Comparison of ENCODE assay signal across 15 cellular contexts in the genomic region with DNA sequence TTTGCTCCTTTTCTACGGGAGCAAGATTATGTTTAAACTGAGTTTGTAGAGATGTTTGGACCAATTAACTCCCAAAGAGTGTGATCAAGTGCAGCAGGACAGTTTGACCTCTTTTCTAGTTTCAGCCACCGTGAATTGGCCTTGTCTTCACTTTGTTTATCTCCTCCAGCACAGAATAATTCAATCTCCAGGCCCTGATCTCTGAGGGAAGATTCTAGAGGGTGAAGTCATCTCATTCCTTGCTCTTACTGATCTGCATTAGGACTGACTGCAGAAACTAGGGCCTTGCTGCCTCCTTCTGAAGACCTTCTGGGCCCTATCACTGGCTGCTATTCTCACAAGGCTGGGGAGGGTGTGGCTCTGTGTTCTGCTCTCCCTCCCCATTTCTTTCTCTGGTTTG. TPM values are rescaled to one million over a fixed set of nuclear protein-coding genes. Genes with fewer than 3 reads are reported as not detected.
DNase-seq lines count a peak whose midpoint lies in the region; ATAC-seq and TF ChIP-seq lines count a peak whose summit lies in the region.
"Had no signal": no experiment of that assay in that cellular context is flagged by ENCODE, and none has a peak within 500 bp of the region (broad histone marks: within the 10 kb centered on the region; RNA-seq: fewer than 3 reads in every experiment).

No MANE protein-coding gene starts in this region.

- H4K12ac ChIP-seq in trophoblast cell (ENCODE audit: low read depth, low read length): no peak overlapping the region

- H3K9me3 ChIP-seq in DOHH2 (ENCODE audit: control insufficient read depth, insufficient read depth, low read length) (no peaks in the 10 kb centered on the region), IMR-90 (ENCODE audit: control insufficient read depth, insufficient read depth, low read length) (no peaks in the 10 kb centered on the region), trophoblast cell (ENCODE audit: insufficient read depth, low read depth, low read length) (no peaks in the 10 kb centered on the region)
- H3K9me3 ChIP-seq: MG63 had no signal

- BruUV-seq in IMR-90 (replicated peaks; lab: Mats Ljungman, UMichigan): no TSS peak

- no peaks in the 10 kb centered on the region for H3K27me3 Mint-ChIP-seq in dendritic cell treated with granulocyte-macrophage colony-stimulating factor and Interleukin-4, amounts not matched to agents 40 ng/mL and 50 ng/mL, for 4 days
- H3K27me3 Mint-ChIP-seq: CD8-positive, alpha-beta memory T cell had no signal

- CTCF ChIA-PET in IMR-90 (lab: Yijun Ruan, JAX): no interaction called here

- peak overlapping the region; percentile 22; the same call in 1 of the 2 replicates for H3K4ac ChIP-seq in IMR-90 (ENCODE audit: low read depth, low read length)
- H3K4ac ChIP-seq in trophoblast cell (ENCODE audit: low read depth, low read length): peak overlapping the region; percentile 33

- H3K4me3 Mint-ChIP-seq in dendritic cell treated with granulocyte-macrophage colony-stimulating factor and Interleukin-4, amounts not matched to agents 40 ng/mL and 50 ng/mL, for 4 days: no peak overlapping the region

- H2AK9ac ChIP-seq in IMR-90 (replicated peaks; ENCODE audit: low read depth, low read length, poor library complexity): peak overlapping the region; percentile 66

- H3K4me3 ChIP-seq in DOHH2 (ENCODE audit: low read length) (no peak overlapping the region), IMR-90 (ENCODE audit: insufficient read depth, low read depth, low read length) (no peak overlapping the region), trophoblast cell (ENCODE audit: low read depth, low read length) (no peak overlapping the region)
- H3K4me3 ChIP-seq: MG63 had no signal

- intact Hi-C loops in IMR-90 (cut with micrococcal nuclease): no loop called here
- intact Hi-C loops in dendritic cell treated with granulocyte-macrophage colony-stimulating factor and Interleukin-4, amounts not matched to agents 40 ng/mL and 50 ng/mL, for 4 days (cut with micrococcal nuclease): no loop called here

- DNase-seq in IMR-90 (peak; percentile 57), trophoblast cell (no peak), superior temporal gyrus (ENCODE audit: extremely low spot score) (no peak)
- no peak for DNase-seq in stimulated activated naive CD4-positive, alpha-beta T cell (lab: John Stamatoyannopoulos, UW)
- DNase-seq: CD8-positive, alpha-beta memory T cell; KG1; MG63; NCI-H1092 treated with DMSO at 0.1 percent for 48 hours; NCI-H1694 treated with DMSO at 0.1 percent for 48 hours; NCI-H345; NCI-H526 treated with DMSO at 0.1 percent for 48 hours; PC-3 had no signal

- H3F3A ChIP-seq in DOHH2 (ENCODE audit: control insufficient read depth, insufficient read depth): peaks cover 21% of the 10 kb centered on the region

- H3K18ac ChIP-seq in IMR-90 (ENCODE audit: low read depth, low read length) (peak overlapping the region; percentile 14; the same call in 1 of the 2 replicates), trophoblast cell (ENCODE audit: low read length) (no peak overlapping the region)

- no peak for TF ChIP-seq RAD21 in IMR-90 (IDR thresholded peaks at IDR 0.05; ENCODE audit: low read length)

- H2BK5ac ChIP-seq in IMR-90 (ENCODE audit: low read depth, low read length, poor library complexity, severe bottlenecking) (peak overlapping the region; percentile 74), trophoblast cell (ENCODE audit: low read depth, low read length, poor library complexity) (no peak overlapping the region)

- H3K27ac Mint-ChIP-seq in dendritic cell treated with granulocyte-macrophage colony-stimulating factor and Interleukin-4, amounts not matched to agents 40 ng/mL and 50 ng/mL, for 4 days: peak overlapping the region; percentile 74

- H3K4me2 ChIP-seq in DOHH2 (ENCODE audit: low read length) (no peak overlapping the region), IMR-90 (ENCODE audit: low read depth, low read length) (no peak overlapping the region), trophoblast cell (ENCODE audit: low read length) (no peak overlapping the region)

- peak overlapping the region in 1 of 2 experiments; percentile 76; a peak in 2 of 4 replicates for H4K8ac ChIP-seq in IMR-90 (ENCODE audit: low read depth in 2 of 2, low read length in 2 of 2)
- no peak overlapping the region for H4K8ac ChIP-seq in trophoblast cell (ENCODE audit: low read depth, low read length)

- H3K4me1 ChIP-seq in DOHH2 (ENCODE audit: control insufficient read depth, low read length) (peaks cover 90% of the 10 kb centered on the region), IMR-90 (ENCODE audit: control insufficient read depth, insufficient read depth, low read length) (peaks cover 15% of the 10 kb centered on the region), trophoblast cell (ENCODE audit: control insufficient read depth in 1 of 2, insufficient read depth in 2 of 2, low read length in 2 of 2) (peaks cover 9 to 10% of the 10 kb centered on the region in 2 experiments)

- H3K36me3 Mint-ChIP-seq in dendritic cell treated with granulocyte-macrophage colony-stimulating factor and Interleukin-4, amounts not matched to agents 40 ng/mL and 50 ng/mL, for 4 days (ENCODE audit: low read depth): no peaks in the 10 kb centered on the region

- H2BK15ac ChIP-seq in IMR-90 (ENCODE audit: low read depth, low read length): no peak overlapping the region; the same call in 2 of the 3 replicates

- peaks cover 20% of the 10 kb centered on the region for H3K9me1 ChIP-seq in IMR-90 (ENCODE audit: insufficient read depth, low read length)

- H3K9me2 ChIP-seq in DOHH2 (replicated peaks; ENCODE audit: control insufficient read depth, low read length): no peaks in the 10 kb centered on the region

- H3K56ac ChIP-seq in IMR-90 (ENCODE audit: extremely low read depth, insufficient read depth, low read length): no peak overlapping the region

- ATAC-seq in IMR-90 (ENCODE audit: low read depth): peak; percentile 64
- ATAC-seq in HG03097 (IDR thresholded peaks at IDR 0.05; ENCODE audit: low FRiP score, unreplicated experiment): no peak
- ATAC-seq: PC-3 had no signal

- H3K36me3 ChIP-seq in DOHH2 (ENCODE audit: control insufficient read depth, low read length) (peaks cover 36% of the 10 kb centered on the region), IMR-90 (ENCODE audit: control insufficient read depth, insufficient read depth, low read length) (peaks cover 6% of the 10 kb centered on the region), trophoblast cell (ENCODE audit: control insufficient read depth in 1 of 2, insufficient read depth in 2 of 2, low read length in 2 of 2) (peaks cover 6 to 11% of the 10 kb centered on the region in 2 experiments)

- peaks cover 18% of the 10 kb centered on the region for H3K4me1 Mint-ChIP-seq in dendritic cell treated with granulocyte-macrophage colony-stimulating factor and Interleukin-4, amounts not matched to agents 40 ng/mL and 50 ng/mL, for 4 days (ENCODE audit: low read depth)

- no peaks in the 10 kb centered on the region for H3K9me3 Mint-ChIP-seq in dendritic cell treated with granulocyte-macrophage colony-stimulating factor and Interleukin-4, amounts not matched to agents 40 ng/mL and 50 ng/mL, for 4 days
- H3K9me3 Mint-ChIP-seq: CD8-positive, alpha-beta memory T cell had no signal

- H3K27me3 ChIP-seq in DOHH2 (ENCODE audit: control insufficient read depth, low read length) (no peaks in the 10 kb centered on the region), IMR-90 (ENCODE audit: control insufficient read depth, insufficient read depth, low read length) (no peaks in the 10 kb centered on the region), trophoblast cell (ENCODE audit: insufficient read depth, low read length) (no peaks in the 10 kb centered on the region)
- H3K27me3 ChIP-seq: MG63 had no signal

- 0 out of 2 replicates have a peak overlapping the region, but pooled peaks have one; percentile 1 for H3K27ac ChIP-seq in DOHH2 (ENCODE audit: low read depth, low read length)
- peak overlapping the region; percentile 58; the same call in 1 of the 2 replicates for H3K27ac ChIP-seq in IMR-90 (ENCODE audit: insufficient read depth, low read length)
- H3K27ac ChIP-seq in trophoblast cell (ENCODE audit: low read depth, low read length): no peak overlapping the region

- H3K23ac ChIP-seq in IMR-90 (ENCODE audit: low read depth, low read length) (peak overlapping the region; percentile 48; the same call in 1 of the 2 replicates), trophoblast cell (ENCODE audit: low read length) (no peak overlapping the region)

- H3K79me2 ChIP-seq in DOHH2 (ENCODE audit: control insufficient read depth, low read length) (peaks cover 71% of the 10 kb centered on the region), trophoblast cell (ENCODE audit: control insufficient read depth, insufficient read depth, low read length, poor library complexity) (peaks cover 2% of the 10 kb centered on the region)

- H2BK20ac ChIP-seq in IMR-90 (ENCODE audit: low read depth, low read length): no peak overlapping the region

- H2BK120ac ChIP-seq in IMR-90 (ENCODE audit: low read depth, low read length): 0 out of 2 replicates have a peak overlapping the region, but pooled peaks have one; percentile 43
- no peak overlapping the region for H2BK120ac ChIP-seq in trophoblast cell (ENCODE audit: insufficient read depth, low read length, poor library complexity)

- POLR2A ChIA-PET in IMR-90 (lab: Charles Lee; ENCODE audit: unreplicated experiment): no interaction called here

- peak overlapping the region; percentile 48; the same call in 1 of the 2 replicates for H2AK5ac ChIP-seq in IMR-90 (ENCODE audit: low read depth, low read length)
- H2AK5ac ChIP-seq in trophoblast cell (ENCODE audit: low read length): no peak overlapping the region

- in situ Hi-C loops in IMR-90 (cut with MboI; ENCODE audit: low sequenced_read_pairs): no loop called here

- no peak overlapping the region for H2BK12ac ChIP-seq in trophoblast cell (ENCODE audit: low read length)

- H4K91ac ChIP-seq in IMR-90 (ENCODE audit: insufficient read depth, low read depth, low read length) (no peak overlapping the region), trophoblast cell (ENCODE audit: low read depth, low read length) (no peak overlapping the region)

- TF ChIP-seq POLR2A in IMR-90 (IDR thresholded peaks at IDR 0.05; ENCODE audit: low read depth, low read length): no peak

- H3K79me1 ChIP-seq in IMR-90 (ENCODE audit: low read depth in 1 of 2, low read length in 2 of 2) (peaks cover 34 to 75% of the 10 kb centered on the region in 2 experiments), trophoblast cell (ENCODE audit: low read length) (peaks cover 5% of the 10 kb centered on the region)

- H4K5ac ChIP-seq in IMR-90 (ENCODE audit: low read depth, low read length): peak overlapping the region; percentile 77

- dilution Hi-C loops in IMR-90 (cut with HindIII; ENCODE audit: low sequenced_read_pairs, unreplicated experiment): no loop called here

- WGBS in IMR-90 (ENCODE audit: extremely low coverage in 2 of 2, insufficient read length in 1 of 2), 2 experiments: 100% methylated on average over 1 of the region's 2 CpGs; no CpG with 5 or more reads in 1 of the 2 experiments
- WGBS in trophoblast cell (ENCODE audit: extremely low coverage, insufficient coverage, insufficient read length): no CpG with 5 or more reads among the region's 2 CpGs

- no peak for TF ChIP-seq CTCF in DOHH2 (IDR thresholded peaks at IDR 0.05; ENCODE audit: low read depth, low read length, poor library complexity, severe bottlenecking)
- no peak for TF ChIP-seq CTCF in IMR-90 (conservative IDR thresholded peaks at IDR 0.05; ENCODE audit: low read depth, low read length)

- H3K9ac ChIP-seq in IMR-90 (ENCODE audit: low read depth, low read length) (no peak overlapping the region), trophoblast cell (ENCODE audit: low read length) (no peak overlapping the region)

- H2AFZ ChIP-seq in IMR-90 (replicated peaks; ENCODE audit: low read length, poor library complexity) (no peak overlapping the region), trophoblast cell (ENCODE audit: insufficient read depth, low read length, poor library complexity) (no peak overlapping the region)

- H4K20me1 ChIP-seq in DOHH2 (ENCODE audit: control insufficient read depth, insufficient read depth, low read depth, low read length): no peaks in the 10 kb centered on the region
- H4K20me1 ChIP-seq in IMR-90 (ENCODE audit: insufficient read depth, low read length): peaks cover 44% of the 10 kb centered on the region

- peak overlapping the region; percentile 5; the same call in 1 of the 2 replicates for H3K14ac ChIP-seq in IMR-90 (replicated peaks; ENCODE audit: low read depth, low read length)
- H3K14ac ChIP-seq in trophoblast cell (ENCODE audit: low read length): no peak overlapping the region

RNA-seq across cellular contexts. Expression of gene C12orf75, which starts 29.3 kb away (rescaled TPM):
- total RNA-seq in IMR-90 (2012; rRNA removed): 145 and 216 TPM in 2 replicates
- polyA plus RNA-seq in IMR-90 (2012; rRNA removed): 264 and 278 TPM in 2 replicates
- 100 and 104 TPM in 2 replicates for polyA plus RNA-seq in IMR-90 (2012; cell fraction: cytosol; rRNA removed)
- 23.5 and 101 TPM in 2 replicates for polyA plus RNA-seq in IMR-90 (2012; cell fraction: nucleus; rRNA removed; ENCODE audit: low replicate concordance)
- 92.3 and 94.7 TPM in 2 replicates for polyA plus RNA-seq in trophoblast cell (2013)
